Comparison of ENCODE assay signal across 10 cellular contexts in genomic region chr9:121282309-121283071, GRCh38.
DNase-seq lines count a peak whose midpoint lies in the region; ATAC-seq and TF ChIP-seq lines count a peak whose summit lies in the region.
"Had no signal": no experiment of that assay in that cellular context is flagged by ENCODE, and none has a peak within 500 bp of the region (broad histone marks: within the 10 kb centered on the region; RNA-seq: fewer than 3 reads in every experiment).

No MANE protein-coding gene starts in this region.

- H3K27me3 ChIP-seq in neutrophil: no peaks in the 10 kb centered on the region
- H3K27me3 ChIP-seq in WERI-Rb-1 (ENCODE audit: insufficient read depth, low read depth, severe bottlenecking): no peaks in the 10 kb centered on the region

- H3K4me1 ChIP-seq in neutrophil (ENCODE audit: control insufficient read depth in 1 of 2, insufficient read depth in 1 of 2, low read depth in 1 of 2, low read length in 1 of 2): peaks cover 79 to 81% of the 10 kb centered on the region in 2 experiments

- no peaks in the 10 kb centered on the region for H3K9me3 ChIP-seq in neutrophil
- no peaks in the 10 kb centered on the region for H3K9me3 ChIP-seq in WERI-Rb-1 (ENCODE audit: severe bottlenecking)

- H3K27ac ChIP-seq in neutrophil (peak overlapping the region; percentile 81), WERI-Rb-1 (no peak overlapping the region)

- H3K36me3 ChIP-seq in neutrophil: peaks cover 35% of the 10 kb centered on the region
- H3K36me3 ChIP-seq in WERI-Rb-1: no peaks in the 10 kb centered on the region

- TF ChIP-seq CTCF in fibroblast of mammary gland (conservative IDR thresholded peaks at IDR 0.05; ENCODE audit: control insufficient read depth, insufficient read depth, low read depth, low read length) (no peak), neutrophil (IDR thresholded peaks at IDR 0.05) (no peak), WERI-Rb-1 (IDR thresholded peaks at IDR 0.05; ENCODE audit: low read depth, low read length) (no peak)

- H3K4me3 ChIP-seq in fibroblast of mammary gland (ENCODE audit: control insufficient read depth, low read depth, low read length) (no peak overlapping the region), neutrophil (ENCODE audit: low read depth in 1 of 2, low read length in 1 of 2) (no peak overlapping the region), WERI-Rb-1 (ENCODE audit: low read depth, low read length) (no peak overlapping the region)

- DNase-seq in AG08395 (ENCODE audit: low spot score) (peak; percentile 65), NCI-H226 (peak; percentile 53), fibroblast of mammary gland (ENCODE audit: low read depth) (peak; percentile 96), HK-2 (ENCODE audit: unreplicated experiment) (no peak), WERI-Rb-1 (no peak)
- DNase-seq: DND-41, T-helper 9 cell had no signal

- ATAC-seq in GM21576 (IDR thresholded peaks at IDR 0.05; ENCODE audit: unreplicated experiment): no peak
- ATAC-seq in HG02763 (IDR thresholded peaks at IDR 0.05; ENCODE audit: unreplicated experiment): no peak

Comparison
In these comparisons a context has a peak if more than half of its experiments do, and no peak if none do; other contexts are left out.
1. DNase-seq: peak in AG08395 (single experiment), NCI-H226 (single experiment) and fibroblast of mammary gland (single experiment); none in HK-2 (single experiment) and WERI-Rb-1 (single experiment).